ENCODE assay signal across 8 cellular contexts in the genomic region with DNA sequence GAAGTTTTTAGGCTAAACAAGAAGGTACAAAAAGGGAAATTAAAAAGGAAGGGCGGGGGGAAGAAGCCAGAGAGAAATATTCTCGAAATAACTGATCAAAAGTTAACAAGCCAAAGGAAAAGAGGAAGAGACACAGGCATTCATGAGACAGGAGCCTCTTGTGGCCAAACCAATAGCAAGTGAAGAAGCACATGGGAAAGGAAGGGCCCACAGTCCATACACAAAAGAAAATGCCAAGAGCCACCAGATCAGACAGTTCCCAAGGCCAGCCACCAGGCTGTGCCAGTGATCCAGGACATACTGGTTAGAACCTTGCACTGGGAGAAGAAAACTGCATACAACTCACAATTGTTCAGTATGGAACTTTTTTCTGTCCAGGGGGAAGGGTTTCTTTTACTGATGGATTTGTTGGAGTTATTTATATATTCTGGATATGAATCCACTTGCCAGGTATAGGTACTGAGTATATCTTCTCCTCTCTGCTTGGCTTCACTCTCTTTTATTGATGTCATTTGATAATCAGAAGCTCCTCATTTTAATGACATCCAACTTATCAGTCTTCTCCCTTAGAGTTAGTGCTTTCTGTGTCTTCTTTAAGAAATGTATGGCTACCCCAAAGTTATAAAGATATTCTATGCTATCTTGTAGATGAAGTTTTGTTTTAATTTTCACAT.
DNase-seq lines count a peak whose midpoint lies in the region; ATAC-seq and TF ChIP-seq lines count a peak whose summit lies in the region.

No MANE protein-coding gene starts in this region.

- WGBS in right lobe of liver (ENCODE audit: insufficient coverage, low coverage, low lambda C conversion rate, missing lambda C conversion rate) = 25% methylated on average over 2 of the region's 2 CpGs

- peak overlapping the region; percentile 97 to 99 (median 97) for H3K27ac ChIP-seq in right lobe of liver

- H3K27me3 ChIP-seq in right lobe of liver = no peaks in the 10 kb centered on the region

- peak; percentile 87 to 98 (median 90) for TF ChIP-seq CTCF in right lobe of liver (IDR thresholded peaks at IDR 0.05)

- H3K9me3 ChIP-seq in right lobe of liver = no peaks in the 10 kb centered on the region

- ATAC-seq in HG02870 (IDR thresholded peaks at IDR 0.05; ENCODE audit: unreplicated experiment) (peak; percentile 14), right lobe of liver (peak; percentile 65 to 82 (median 68))

- no peak overlapping the region for H3K4me3 ChIP-seq in right lobe of liver

- TF ChIP-seq POLR2A in right lobe of liver (IDR thresholded peaks at IDR 0.05) = no peak

- no peaks in the 10 kb centered on the region for H3K36me3 ChIP-seq in right lobe of liver

- H3K4me1 ChIP-seq in right lobe of liver = peaks cover 0 to 49% (median 19%) of the 10 kb centered on the region in 4 donors

- intact Hi-C loops in right lobe of liver (cut with DNase I) = no loop called here

- DNase-seq in DMS79 treated with DMSO at 0.1 percent for 48 hours (lab: John Stamatoyannopoulos, UW) (peak; percentile 5), DMS79 (lab: John Stamatoyannopoulos, UW) (no peak), NCI-H2227 treated with DMSO at 0.1 percent for 48 hours (lab: John Stamatoyannopoulos, UW) (peak; percentile 32), dermis microvascular lymphatic vessel endothelial cell (ENCODE audit: low read depth in 2 of 2) (peak; percentile 90 to 95), right lobe of liver (peak; percentile 76 to 85 (median 80))
- DNase-seq in activated CD4-positive, alpha-beta T cell treated with anti-CD3 and anti-CD28 coated beads for 48 hours = peak; percentile 72
- peak; percentile 33 to 41 for DNase-seq in stimulated activated CD4-positive, alpha-beta T cell treated with anti-CD3 and anti-CD28 coated beads, Interleukin-4, amount 100 ng/mL, for 48 hours (ENCODE audit: low read depth in 2 of 2)
